Comparison of ENCODE assay signal across 8 cellular contexts in the genomic region with DNA sequence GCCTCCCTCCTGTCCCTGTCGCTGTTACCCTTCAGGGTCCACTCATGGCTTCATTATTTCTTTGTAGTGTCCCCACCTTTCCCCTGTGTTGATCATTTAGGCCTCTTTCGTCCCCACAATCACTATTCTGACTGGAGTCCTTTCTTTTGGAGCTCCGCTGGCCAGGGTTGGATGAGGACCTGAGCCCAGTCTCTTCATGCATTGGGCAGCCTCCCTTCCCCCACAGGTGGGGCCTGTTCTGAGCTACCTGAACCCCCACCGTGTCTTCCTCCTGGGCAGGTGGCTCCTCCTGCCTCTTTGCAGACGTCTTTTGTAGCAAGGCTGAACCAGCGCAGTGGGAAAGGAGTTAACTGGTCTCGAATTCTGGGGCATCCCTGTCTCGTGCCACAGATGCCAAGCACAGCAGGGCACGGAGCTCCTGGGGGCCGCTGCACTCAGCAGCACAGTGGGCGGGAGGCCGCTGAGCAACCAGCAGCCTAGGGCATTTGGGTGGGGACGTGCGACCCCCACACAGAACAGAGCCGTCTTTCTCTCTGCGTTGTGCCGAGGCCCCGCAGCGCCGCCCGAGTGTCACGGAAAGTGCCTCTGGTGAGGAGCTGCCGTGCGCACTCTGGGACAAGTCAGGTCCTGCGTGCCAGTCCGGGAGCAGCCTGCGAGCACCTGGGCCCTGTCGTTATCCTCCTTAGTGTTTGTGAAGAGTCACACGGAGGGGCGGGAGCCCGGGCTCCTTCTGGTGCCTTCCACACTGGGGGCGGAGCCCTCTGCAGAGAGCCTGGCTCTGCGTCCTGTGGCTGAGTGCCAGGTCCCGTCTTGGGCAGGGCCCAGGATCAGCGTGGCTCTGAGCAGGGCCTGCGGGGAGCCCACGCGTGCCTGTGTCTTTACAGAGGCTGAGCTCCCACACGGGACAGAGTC.
DNase-seq lines count a peak whose midpoint lies in the region; ATAC-seq and TF ChIP-seq lines count a peak whose summit lies in the region.

No MANE protein-coding gene starts in this region.

- POLR2A ChIA-PET in activated CD4-positive, alpha-beta T cell treated with anti-CD3 and anti-CD28 coated beads for 36 hours (lab: Charles Lee): interaction anchor here (1.1 kb wide), 1 partner anchor 90 kb away, joined by 3 read pairs; no protein-coding TSS in a partner anchor

- H3K4me1 ChIP-seq in thyroid gland (peaks cover 4 to 9% of the 10 kb centered on the region in 2 donors), mucosa of descending colon (ENCODE audit: low read depth) (no peaks in the 10 kb centered on the region)

- intact Hi-C loops in activated CD4-positive, alpha-beta T cell treated with anti-CD3 and anti-CD28 coated beads for 36 hours (cut with DNase I, micrococcal nuclease): loop anchor here (2.0 to 5.0 kb wide), 4 partner anchors 34 to 457 kb away; partner anchors contain the start of gene ATP9B (in 1 of the 2)
- intact Hi-C loops in left colon (cut with DNase I, micrococcal nuclease) (loop anchor here (5.0 kb wide), 2 partner anchors 116 to 144 kb away; no protein-coding TSS in a partner anchor), thyroid gland (cut with DNase I) (loop anchor here (10.0 kb wide), 1 partner anchor 119 kb away; no protein-coding TSS in a partner anchor), mucosa of descending colon (cut with DNase I, micrococcal nuclease) (loop anchor here (5.0 kb wide), 2 partner anchors 144 to 149 kb away; no protein-coding TSS in a partner anchor)

- H3K9me3 Mint-ChIP-seq in activated CD4-positive, alpha-beta T cell treated with anti-CD3 and anti-CD28 coated beads for 36 hours (ENCODE audit: low read depth): no peaks in the 10 kb centered on the region
- no peaks in the 10 kb centered on the region for H3K9me3 Mint-ChIP-seq in activated naive CD8-positive, alpha-beta T cell (ENCODE audit: low read depth)

- no peak for ATAC-seq in activated CD4-positive, alpha-beta T cell treated with anti-CD3 and anti-CD28 coated beads for 36 hours
- ATAC-seq in left colon (no peak), mucosa of descending colon (no peak)

- H3K4me3 Mint-ChIP-seq in activated CD4-positive, alpha-beta T cell treated with anti-CD3 and anti-CD28 coated beads for 36 hours: peak overlapping the region; percentile 6
- H3K4me3 Mint-ChIP-seq in activated naive CD8-positive, alpha-beta T cell: peak overlapping the region; percentile 49

- H3K27me3 ChIP-seq in thyroid gland: no peaks in the 10 kb centered on the region

- no peaks in the 10 kb centered on the region for H3K27me3 Mint-ChIP-seq in activated CD4-positive, alpha-beta T cell treated with anti-CD3 and anti-CD28 coated beads for 36 hours
- no peaks in the 10 kb centered on the region for H3K27me3 Mint-ChIP-seq in activated naive CD8-positive, alpha-beta T cell

- H3K4me3 ChIP-seq in thyroid gland (replicated peaks in 1 of 3) (no peak overlapping the region), mucosa of descending colon (no peak overlapping the region)

- TF ChIP-seq POLR2A in thyroid gland (IDR thresholded peaks at IDR 0.05): no peak

- TF ChIP-seq CTCF in thyroid gland (IDR thresholded peaks at IDR 0.05): no peak
- TF ChIP-seq CTCF in mucosa of descending colon (IDR thresholded peaks at IDR 0.05): no peak

- 68 to 74% methylated on average over 18 to 25 of the region's 39 CpGs for WGBS in thyroid gland, 2 donors

- H3K36me3 ChIP-seq in thyroid gland (no peaks in the 10 kb centered on the region), mucosa of descending colon (ENCODE audit: low read depth) (no peaks in the 10 kb centered on the region)

- peaks cover 74% of the 10 kb centered on the region for H3K4me1 Mint-ChIP-seq in activated CD4-positive, alpha-beta T cell treated with anti-CD3 and anti-CD28 coated beads for 36 hours
- peaks cover 42% of the 10 kb centered on the region for H3K4me1 Mint-ChIP-seq in activated naive CD8-positive, alpha-beta T cell (ENCODE audit: low read depth)

- no peak overlapping the region for H3K27ac ChIP-seq in thyroid gland

- CTCF ChIA-PET in activated CD4-positive, alpha-beta T cell treated with anti-CD3 and anti-CD28 coated beads for 36 hours (lab: Charles Lee): interaction anchor here (0.7 to 0.9 kb wide), 2 partner anchors 84 to 128 kb away, joined by 3 read pairs; no protein-coding TSS in a partner anchor

- DNase-seq in activated CD4-positive, alpha-beta T cell treated with anti-CD3 and anti-CD28 coated beads for 36 hours: peak; percentile 53
- DNase-seq in activated CD4-positive, alpha-beta T cell treated with anti-CD3 and anti-CD28 coated beads, Interleukin-2, amount 50 U/mL, for 48 hours: no peak
- DNase-seq in left colon (peak; percentile 39 to 51), thyroid gland (peak; percentile 45 to 55), RPMI8226 (no peak), mucosa of descending colon (no peak), T-helper 9 cell (no peak)

- H3K9me3 ChIP-seq in thyroid gland: no peaks in the 10 kb centered on the region
- H3K9me3 ChIP-seq in mucosa of descending colon: no peaks in the 10 kb centered on the region

- peak overlapping the region; percentile 82 for H3K27ac Mint-ChIP-seq in activated CD4-positive, alpha-beta T cell treated with anti-CD3 and anti-CD28 coated beads for 36 hours
- peak overlapping the region; percentile 79 for H3K27ac Mint-ChIP-seq in activated naive CD8-positive, alpha-beta T cell

- H3K36me3 Mint-ChIP-seq in activated CD4-positive, alpha-beta T cell treated with anti-CD3 and anti-CD28 coated beads for 36 hours (ENCODE audit: low read depth): peaks cover 28% of the 10 kb centered on the region
- H3K36me3 Mint-ChIP-seq in activated naive CD8-positive, alpha-beta T cell: peaks cover 5% of the 10 kb centered on the region

Comparison
In these comparisons a context has a peak if more than half of its experiments do, and no peak if none do; other contexts are left out.
1. DNase-seq: peak in activated CD4-positive, alpha-beta T cell treated with anti-CD3 and anti-CD28 coated beads for 36 hours (single experiment), left colon (2 of 2) and thyroid gland (2 of 2); none in activated CD4-positive, alpha-beta T cell treated with anti-CD3 and anti-CD28 coated beads, Interleukin-2, amount 50 U/mL, for 48 hours (0 of 2), RPMI8226 (single experiment), mucosa of descending colon (0 of 3) and T-helper 9 cell (single experiment).